In genomic region chr1:26035959-26036755, GRCh38 we compare ENCODE assay signal across 9 cellular contexts. TPM values are rescaled to one million over a fixed set of nuclear protein-coding genes. Genes with fewer than 3 reads are reported as not detected.
A peak's percentile ranks its signal among the peaks of the same experiment; 100 is the strongest.
DNase-seq lines count a peak whose midpoint lies in the region; ATAC-seq and TF ChIP-seq lines count a peak whose summit lies in the region.
"Had no signal": no experiment of that assay in that cellular context is flagged by ENCODE, and none has a peak within 500 bp of the region (broad histone marks: within the 10 kb centered on the region; RNA-seq: fewer than 3 reads in every experiment).

No MANE protein-coding gene starts in this region.

- no peaks in the 10 kb centered on the region for H3K27me3 ChIP-seq in BLaER1
- H3K27me3 ChIP-seq in mononuclear cell (ENCODE audit: insufficient read depth, low read length), result no peaks in the 10 kb centered on the region

- no peak overlapping the region for H3K27ac ChIP-seq in BLaER1

- ATAC-seq in GM19025 (IDR thresholded peaks at IDR 0.05; ENCODE audit: low read depth, unreplicated experiment) (peak; percentile 72), HG03280 (IDR thresholded peaks at IDR 0.05; ENCODE audit: unreplicated experiment) (peak; percentile 56)

- TF ChIP-seq CTCF in epithelial cell of esophagus (IDR thresholded peaks at IDR 0.05; ENCODE audit: insufficient read depth, low read depth, low read length, missing control alignments), result peak; percentile 94

- no peaks in the 10 kb centered on the region for H3K36me3 ChIP-seq in BLaER1

- peak overlapping the region; percentile 78 for H3K9ac ChIP-seq in BLaER1

- no peaks in the 10 kb centered on the region for H4K20me1 ChIP-seq in BLaER1

- DNase-seq in NCI-H82 treated with DMSO at 0.1 percent for 48 hours (lab: John Stamatoyannopoulos, UW; ENCODE audit: unreplicated experiment), result peak; percentile 39
- peak; percentile 68 for DNase-seq in activated T-cell treated with anti-CD3 and anti-CD28 coated beads for 24 hours (ENCODE audit: low read depth)
- DNase-seq in epithelial cell of esophagus (ENCODE audit: low read depth), result peak; percentile 65
- DNase-seq in stimulated activated CD8-positive, alpha-beta memory T cell treated with anti-CD3 and anti-CD28 coated beads, Interleukin-2, amount 100 ng/mL, for 1 hour (ENCODE audit: low read depth in 2 of 2), result peak; percentile 53 to 60

- peaks cover 29% of the 10 kb centered on the region for H3K4me1 ChIP-seq in BLaER1
- peaks cover 11% of the 10 kb centered on the region for H3K4me1 ChIP-seq in mononuclear cell (ENCODE audit: insufficient read depth, low read length)

- H3K4me3 ChIP-seq in BLaER1 (peak overlapping the region; percentile 81), epithelial cell of esophagus (ENCODE audit: low read length) (peak overlapping the region; percentile 89), mononuclear cell (ENCODE audit: low read length) (peak overlapping the region; percentile 89)

- peak overlapping the region; percentile 99 for H3K4me2 ChIP-seq in BLaER1

- H3K9me3 ChIP-seq in BLaER1, result no peaks in the 10 kb centered on the region
- no peaks in the 10 kb centered on the region for H3K9me3 ChIP-seq in mononuclear cell (ENCODE audit: low read depth, low read length)

RNA-seq across cellular contexts. Expression of gene SLC30A2, which starts 9.8 kb away (rescaled TPM):
- not detected for total RNA-seq in mononuclear cell
- total RNA-seq: glomerular endothelial cell had no signal

RNA-seq across cellular contexts. Expression of gene EXTL1, which starts 14.6 kb away (rescaled TPM):
- total RNA-seq in mononuclear cell, result under 0.01 TPM

RNA-seq across cellular contexts. Expression of gene TRIM63, which starts 31.3 kb away (rescaled TPM):
- total RNA-seq in mononuclear cell, result not detected
- total RNA-seq: glomerular endothelial cell had no signal

RNA-seq across cellular contexts. Expression of gene PAFAH2, which starts 38.3 kb away (rescaled TPM):
- total RNA-seq in mononuclear cell, result 5.8 TPM
